15 cellular contexts compared by ENCODE assay signal in genomic region chr11:61832758-61833157, GRCh38. TPM values are rescaled to one million over a fixed set of nuclear protein-coding genes. Genes with fewer than 3 reads are reported as not detected.
DNase-seq lines count a peak whose midpoint lies in the region; ATAC-seq, FAIRE-seq and TF ChIP-seq lines count a peak whose summit lies in the region.
"Had no signal": no experiment of that assay in that cellular context is flagged by ENCODE, and none has a peak within 500 bp of the region (broad histone marks: within the 10 kb centered on the region; RNA-seq: fewer than 3 reads in every experiment).

No MANE protein-coding gene starts in this region.

- in situ Hi-C loops in HepG2 (cut with HindIII; ENCODE audit: extremely low pct_ligation_motif_present, low pct_unique_long_range_greater_than_20kb): no loop called here

- intact Hi-C loops in HepG2 (cut with micrococcal nuclease; ENCODE audit: unreplicated experiment) (loop anchor here (1.0 kb wide), 1 partner anchor 34 kb away; no protein-coding TSS in a partner anchor), kidney (cut with DNase I) (no loop called here), vagina (cut with DNase I) (no loop called here)

- TF ChIP-seq RAD21 in liver (IDR thresholded peaks at IDR 0.05): no peak
- no peak for TF ChIP-seq RAD21 in HepG2 (CRISPR knock-in tag; IDR thresholded peaks at IDR 0.05)

- H3K36me3 ChIP-seq in liver (ENCODE audit: control insufficient read depth in 4 of 4, insufficient read depth in 3 of 4, low read depth in 1 of 4, low read length in 3 of 4) (peaks cover 0 to 2% (median 0%) of the 10 kb centered on the region in 4 donors), HepG2 (replicated peaks in 1 of 2; ENCODE audit: control insufficient read depth in 1 of 2, insufficient read depth in 2 of 2, low read length in 2 of 2) (no peaks in the 10 kb centered on the region), SK-N-MC (ENCODE audit: insufficient read depth, low read length) (peaks cover 41% of the 10 kb centered on the region), kidney (ENCODE audit: control insufficient read depth in 1 of 2, insufficient read depth in 2 of 2, low read length in 2 of 2) (no peaks in the 10 kb centered on the region), vagina (no peaks in the 10 kb centered on the region), BE2C (no peaks in the 10 kb centered on the region)

- H3K79me2 ChIP-seq in HepG2 (ENCODE audit: insufficient read depth, low read length): peaks cover 33% of the 10 kb centered on the region

- no peaks in the 10 kb centered on the region for H4K20me1 ChIP-seq in HepG2 (ENCODE audit: insufficient read depth, low read length)

- peaks cover 41 to 72% of the 10 kb centered on the region in 2 donors for H3K4me1 Mint-ChIP-seq in stimulated activated naive B cell treated with anti-CD40 and anti-IgM and Interleukin-4, amounts not matched to agents 10 μg/mL and 1 μg/mL and 100 μg/mL, for 72 hours

- POLR2A ChIA-PET in HepG2 (lab: Yijun Ruan, JAX): no interaction called here

- no peak overlapping the region for H3K27ac Mint-ChIP-seq in stimulated activated naive B cell treated with anti-CD40 and anti-IgM and Interleukin-4, amounts not matched to agents 10 μg/mL and 1 μg/mL and 100 μg/mL, for 72 hours

- FAIRE-seq in HepG2 (lab: Jason Lieb, UNC): no peak
- FAIRE-seq in kidney (lab: Jason Lieb, UNC): no peak
- FAIRE-seq: endometrium had no signal

- H3K9me3 ChIP-seq in liver (ENCODE audit: control insufficient read depth in 4 of 4, low read length in 3 of 4) (no peaks in the 10 kb centered on the region), HepG2 (ENCODE audit: low read length) (no peaks in the 10 kb centered on the region), SK-N-MC (ENCODE audit: low read depth, low read length) (no peaks in the 10 kb centered on the region), kidney (ENCODE audit: control insufficient read depth in 1 of 2, low read length in 2 of 2) (no peaks in the 10 kb centered on the region), vagina (no peaks in the 10 kb centered on the region), BE2C (no peaks in the 10 kb centered on the region)

- no peak overlapping the region for H3K4me3 ChIP-seq in liver (ENCODE audit: low read depth in 1 of 3, low read length in 3 of 3)
- no peak overlapping the region for H3K4me3 ChIP-seq in HepG2 (replicated peaks in 1 of 3; ENCODE audit: insufficient read depth in 1 of 3, low read depth in 2 of 3, low read length in 3 of 3)
- H3K4me3 ChIP-seq in SK-N-MC: 0 out of 2 replicates have a peak overlapping the region, but pooled peaks have one; percentile 4
- H3K4me3 ChIP-seq in kidney (ENCODE audit: low read length in 2 of 2): no peak overlapping the region
- no peak overlapping the region for H3K4me3 ChIP-seq in vagina
- no peak overlapping the region for H3K4me3 ChIP-seq in BE2C (ENCODE audit: low read depth, low read length)

- H3K27ac ChIP-seq in liver (ENCODE audit: low read depth in 1 of 2, low read length in 2 of 2) (no peak overlapping the region), HepG2 (ENCODE audit: extremely low read length, insufficient read depth, low read length) (no peak overlapping the region), SK-N-MC (peak overlapping the region; percentile 99), kidney (ENCODE audit: low read depth in 2 of 2, low read length in 2 of 2) (no peak overlapping the region), vagina (peak overlapping the region; percentile 78)
- H3K27ac ChIP-seq: brain microvascular endothelial cell had no signal

- DNase-seq in HepG2 (ENCODE audit: low spot score): no peak
- no peak for DNase-seq in SK-N-MC (ENCODE audit: low read depth, low spot score)
- peak; percentile 48 for DNase-seq in kidney
- DNase-seq in vagina (ENCODE audit: extremely low spot score in 2 of 2): no peak
- DNase-seq in stimulated activated naive B cell treated with anti-CD40 and anti-IgM and Interleukin-4, amounts not matched to agents 10 μg/mL and 1 μg/mL and 100 μg/mL, for 72 hours: no peak
- no peak for DNase-seq in BE2C
- DNase-seq in NCI-H1048 (lab: John Stamatoyannopoulos, UW): no peak
- DNase-seq: activated B cell treated with CpG ODN at 0.5 μM for 24 hours; brain microvascular endothelial cell; KG1; NCI-H226; stimulated activated naive CD8-positive, alpha-beta T cell treated with anti-CD3 and anti-CD28 coated beads, Interleukin-15, Interleukin-2, amounts not matched to agents 100 U/mL and 50 U/mL, for 24 hours had no signal

- TF ChIP-seq EP300 in HepG2 (IDR thresholded peaks at IDR 0.05; ENCODE audit: low read depth in 2 of 2, low read length in 2 of 2): no peak
- TF ChIP-seq EP300 in HepG2 (CRISPR knock-in tag; IDR thresholded peaks at IDR 0.05; ENCODE audit: borderline replicate concordance): no peak

- TF ChIP-seq POLR2A in HepG2 (IDR thresholded peaks at IDR 0.05; ENCODE audit: insufficient read depth in 1 of 2, low read depth in 2 of 2, low read length in 2 of 2) (no peak), vagina (IDR thresholded peaks at IDR 0.05) (no peak)

- H3K4me3 Mint-ChIP-seq in stimulated activated naive B cell treated with anti-CD40 and anti-IgM and Interleukin-4, amounts not matched to agents 10 μg/mL and 1 μg/mL and 100 μg/mL, for 72 hours: peak overlapping the region in 1 of 2 donors; percentile 33
- H3K4me3 Mint-ChIP-seq: activated B cell treated with CpG ODN at 0.5 μM for 24 hours had no signal

- 46% methylated on average over 7 of the region's 7 CpGs for WGBS in liver
- 90% methylated on average over 7 of the region's 7 CpGs for WGBS in HepG2 (ENCODE audit: low lambda C conversion rate)

- CTCF ChIA-PET in HepG2 (lab: Yijun Ruan, JAX; ENCODE audit: low intra/inter-chr PET ratio, low total read pairs): no interaction called here

- H3K27me3 ChIP-seq in liver (ENCODE audit: control insufficient read depth in 4 of 4, insufficient read depth in 4 of 4, low read length in 3 of 4): no peaks in the 10 kb centered on the region
- H3K27me3 ChIP-seq in HepG2 (ENCODE audit: control insufficient read depth in 1 of 2, insufficient read depth in 2 of 2, low read length in 2 of 2): no peaks in the 10 kb centered on the region
- H3K27me3 ChIP-seq in vagina: no peaks in the 10 kb centered on the region
- no peaks in the 10 kb centered on the region for H3K27me3 ChIP-seq in BE2C
- H3K27me3 ChIP-seq: brain microvascular endothelial cell had no signal

- no peak overlapping the region for H2AFZ ChIP-seq in HepG2 (ENCODE audit: low read length)

- BruUV-seq in HepG2 (replicated peaks; lab: Mats Ljungman, UMichigan): no TSS peak

- H3K27me3 Mint-ChIP-seq in stimulated activated naive B cell treated with anti-CD40 and anti-IgM and Interleukin-4, amounts not matched to agents 10 μg/mL and 1 μg/mL and 100 μg/mL, for 72 hours: no peaks in the 10 kb centered on the region

- no peak overlapping the region for H3K9ac ChIP-seq in liver (ENCODE audit: low read depth in 1 of 2, low read length in 2 of 2)
- H3K9ac ChIP-seq in HepG2 (ENCODE audit: insufficient read depth, low read depth, low read length): no peak overlapping the region
- H3K9ac ChIP-seq in SK-N-MC (ENCODE audit: insufficient read length): no peak overlapping the region
- H3K9ac ChIP-seq in kidney (ENCODE audit: low read length in 2 of 2): no peak overlapping the region

- peaks cover 54 to 69% of the 10 kb centered on the region in 2 donors for H3K36me3 Mint-ChIP-seq in stimulated activated naive B cell treated with anti-CD40 and anti-IgM and Interleukin-4, amounts not matched to agents 10 μg/mL and 1 μg/mL and 100 μg/mL, for 72 hours

- H3K4me1 ChIP-seq in liver (ENCODE audit: control insufficient read depth in 4 of 4, insufficient read depth in 4 of 4, low read length in 3 of 4) (peaks cover 10 to 49% (median 45%) of the 10 kb centered on the region in 4 donors), HepG2 (ENCODE audit: insufficient read depth, low read length) (peaks cover 29% of the 10 kb centered on the region), kidney (ENCODE audit: control insufficient read depth in 1 of 2, insufficient read depth in 1 of 2, low read depth in 1 of 2, low read length in 2 of 2) (peaks cover 20 to 32% of the 10 kb centered on the region in 2 donors), vagina (peaks cover 67% of the 10 kb centered on the region), BE2C (peaks cover 3% of the 10 kb centered on the region; the same call in 1 of the 2 replicates)

- peaks cover 0 to 7% of the 10 kb centered on the region in 2 donors for H3K9me3 Mint-ChIP-seq in stimulated activated naive B cell treated with anti-CD40 and anti-IgM and Interleukin-4, amounts not matched to agents 10 μg/mL and 1 μg/mL and 100 μg/mL, for 72 hours
- H3K9me3 Mint-ChIP-seq: activated B cell treated with CpG ODN at 0.5 μM for 24 hours; activated T-cell treated with anti-CD3 and anti-CD28 coated beads, Interleukin-2, amount 50 U/mL, for 72 hours had no signal

- no peak overlapping the region for H3K4me2 ChIP-seq in HepG2 (ENCODE audit: low read depth, low read length)

- no peak for ATAC-seq in HepG2
- ATAC-seq in stimulated activated naive B cell treated with anti-CD40 and anti-IgM and Interleukin-4, amounts not matched to agents 10 μg/mL and 1 μg/mL and 100 μg/mL, for 72 hours (replicated peaks): no peak
- ATAC-seq: stimulated activated naive CD8-positive, alpha-beta T cell treated with anti-CD3 and anti-CD28 coated beads, Interleukin-15, Interleukin-2, amounts not matched to agents 100 U/mL and 50 U/mL, for 24 hours had no signal

- TF ChIP-seq CTCF in liver (IDR thresholded peaks at IDR 0.05; ENCODE audit: low read depth, low read length, missing input control) (no peak), HepG2 (CRISPR knock-in tag; IDR thresholded peaks at IDR 0.05) (no peak), kidney (IDR thresholded peaks at IDR 0.05; ENCODE audit: borderline replicate concordance, extremely low read depth, insufficient read depth) (no peak), vagina (IDR thresholded peaks at IDR 0.05) (no peak), BE2C (IDR thresholded peaks at IDR 0.05; ENCODE audit: low read depth, low read length) (no peak)

RNA-seq across cellular contexts. Expression of gene FADS2, which starts 4.7 kb away (rescaled TPM):
- total RNA-seq in liver (100 to 1,000 TPM in 1 of 2 donors, 10 to 100 TPM in 1; 65.4 to 281 TPM), HepG2 (2016; rRNA removed; fragmentation: Illumina TruSeq; extraction: Trizol) (54.7 and 124 TPM in 2 replicates), kidney (49.2 TPM), vagina (25.5 TPM)
- polyA plus RNA-seq in liver (100 to 1,000 TPM in 1 of 2 donors, 1 to 10 TPM in 1; 2.8 to 104 TPM), HepG2 (2011; rRNA removed) (90.1 and 125 TPM in 2 replicates), kidney (ENCODE audit: insufficient read depth, low read depth, low replicate concordance) (9.8 TPM)
- 17.6 and 17.8 TPM in 2 replicates for total RNA-seq in HepG2 (2016; cell fraction: cytosol; rRNA removed; fragmentation: Illumina TruSeq; extraction: Trizol; ENCODE audit: low read depth)
- total RNA-seq in HepG2 (2016; cell fraction: insoluble cytoplasmic fraction; rRNA removed; fragmentation: Illumina TruSeq; extraction: Trizol): 51.3 and 120 TPM in 2 replicates
- 42.1 and 45.1 TPM in 2 replicates for total RNA-seq in HepG2 (2016; cell fraction: membrane; rRNA removed; fragmentation: Illumina TruSeq; extraction: Trizol)
- 103 and 115 TPM in 2 replicates for total RNA-seq in HepG2 (2016; cell fraction: nucleus; rRNA removed; fragmentation: Illumina TruSeq; extraction: Trizol)
- polyA plus RNA-seq in HepG2 (2011; cell fraction: cytosol; rRNA removed): 66.9 and 93.5 TPM in 2 replicates
- 77.8 and 97.6 TPM in 2 replicates for polyA plus RNA-seq in HepG2 (2011; cell fraction: nucleus; rRNA removed)
- 111 and 112 TPM in 2 replicates for polyA plus RNA-seq in HepG2 (2012)
- 16.3 and 18.5 TPM in 2 replicates for polyA plus RNA-seq in HepG2 (2016; cell fraction: cytosol; fragmentation: Illumina TruSeq; extraction: Trizol; ENCODE audit: low read depth)
- 43.7 and 53.6 TPM in 2 replicates for polyA plus RNA-seq in HepG2 (2016; cell fraction: insoluble cytoplasmic fraction; fragmentation: Illumina TruSeq; extraction: Trizol; ENCODE audit: low read depth)
- 27.1 and 32.3 TPM in 2 replicates for polyA plus RNA-seq in HepG2 (2016; cell fraction: membrane; fragmentation: Illumina TruSeq; extraction: Trizol; ENCODE audit: low read depth)
- polyA plus RNA-seq in HepG2 (2016; cell fraction: nucleus; fragmentation: Illumina TruSeq; extraction: Trizol; ENCODE audit: insufficient read depth, low read depth): 153 and 164 TPM in 2 replicates
- polyA minus RNA-seq in HepG2 (2011; rRNA and poly(A)+ RNA removed; ENCODE audit: low replicate concordance): 240 and 324 TPM in 2 replicates
- 65.5 and 71.3 TPM in 2 replicates for polyA minus RNA-seq in HepG2 (2011; cell fraction: cytosol; rRNA and poly(A)+ RNA removed)
- polyA minus RNA-seq in HepG2 (2011; cell fraction: nucleus; rRNA and poly(A)+ RNA removed): 23.2 and 36.6 TPM in 2 replicates
- 54.5 TPM for polyA plus RNA-seq in BE2C (2012; ENCODE audit: insufficient read depth, insufficient read length, low read depth)

RNA-seq across cellular contexts. Expression of gene FADS1, which starts 16.0 kb away (rescaled TPM):
- total RNA-seq in liver: 100 to 1,000 TPM in 1 of 2 donors, 10 to 100 TPM in 1; 72.7 to 137 TPM
- 10 to 100 TPM; 16.8 to 44.8 TPM for polyA plus RNA-seq in liver
- total RNA-seq in HepG2 (2016; rRNA removed; fragmentation: Illumina TruSeq; extraction: Trizol): 65.8 and 108 TPM in 2 replicates
- 28.4 and 32.7 TPM in 2 replicates for total RNA-seq in HepG2 (2016; cell fraction: cytosol; rRNA removed; fragmentation: Illumina TruSeq; extraction: Trizol; ENCODE audit: low read depth)
- total RNA-seq in HepG2 (2016; cell fraction: insoluble cytoplasmic fraction; rRNA removed; fragmentation: Illumina TruSeq; extraction: Trizol): 63.3 and 108 TPM in 2 replicates
- total RNA-seq in HepG2 (2016; cell fraction: membrane; rRNA removed; fragmentation: Illumina TruSeq; extraction: Trizol): 64.5 and 65.2 TPM in 2 replicates
- total RNA-seq in HepG2 (2016; cell fraction: nucleus; rRNA removed; fragmentation: Illumina TruSeq; extraction: Trizol): 91.8 and 110 TPM in 2 replicates
- 91.8 and 98.4 TPM in 2 replicates for polyA plus RNA-seq in HepG2 (2011; rRNA removed)
- 80.8 and 110 TPM in 2 replicates for polyA plus RNA-seq in HepG2 (2011; cell fraction: cytosol; rRNA removed)
- 56.1 and 66.5 TPM in 2 replicates for polyA plus RNA-seq in HepG2 (2011; cell fraction: nucleus; rRNA removed)
- 70.6 and 81.6 TPM in 2 replicates for polyA plus RNA-seq in HepG2 (2012)
- polyA plus RNA-seq in HepG2 (2016; cell fraction: cytosol; fragmentation: Illumina TruSeq; extraction: Trizol; ENCODE audit: low read depth): 18.4 and 22.5 TPM in 2 replicates
- 56.1 and 57.8 TPM in 2 replicates for polyA plus RNA-seq in HepG2 (2016; cell fraction: insoluble cytoplasmic fraction; fragmentation: Illumina TruSeq; extraction: Trizol; ENCODE audit: low read depth)
- polyA plus RNA-seq in HepG2 (2016; cell fraction: membrane; fragmentation: Illumina TruSeq; extraction: Trizol; ENCODE audit: low read depth): 34.4 and 36.5 TPM in 2 replicates
- 134 TPM in 2 replicates for polyA plus RNA-seq in HepG2 (2016; cell fraction: nucleus; fragmentation: Illumina TruSeq; extraction: Trizol; ENCODE audit: insufficient read depth, low read depth)
- 305 and 789 TPM in 2 replicates for polyA minus RNA-seq in HepG2 (2011; rRNA and poly(A)+ RNA removed; ENCODE audit: low replicate concordance)
- 108 and 118 TPM in 2 replicates for polyA minus RNA-seq in HepG2 (2011; cell fraction: cytosol; rRNA and poly(A)+ RNA removed)
- polyA minus RNA-seq in HepG2 (2011; cell fraction: nucleus; rRNA and poly(A)+ RNA removed): 63.0 and 82.7 TPM in 2 replicates
- 19.5 TPM for total RNA-seq in kidney
- 6.7 TPM for polyA plus RNA-seq in kidney (ENCODE audit: insufficient read depth, low read depth, low replicate concordance)
- total RNA-seq in vagina: 9.8 TPM
- 29.5 TPM for polyA plus RNA-seq in BE2C (2012; ENCODE audit: insufficient read depth, insufficient read length, low read depth)

RNA-seq across cellular contexts. Expression of gene FEN1, which starts 40.0 kb away (rescaled TPM):
- total RNA-seq in liver: 10 to 100 TPM in 1 of 2 donors, 1 to 10 TPM in 1; 9.0 to 46.5 TPM
- polyA plus RNA-seq in liver: 10 to 100 TPM in 1 of 2 donors, 1 to 10 TPM in 1; 4.5 to 10.0 TPM
- total RNA-seq in HepG2 (2016; rRNA removed; fragmentation: Illumina TruSeq; extraction: Trizol): 102 and 116 TPM in 2 replicates
- 9.9 and 12.9 TPM in 2 replicates for total RNA-seq in HepG2 (2016; cell fraction: cytosol; rRNA removed; fragmentation: Illumina TruSeq; extraction: Trizol; ENCODE audit: low read depth)
- 103 and 117 TPM in 2 replicates for total RNA-seq in HepG2 (2016; cell fraction: insoluble cytoplasmic fraction; rRNA removed; fragmentation: Illumina TruSeq; extraction: Trizol)
- total RNA-seq in HepG2 (2016; cell fraction: membrane; rRNA removed; fragmentation: Illumina TruSeq; extraction: Trizol): 25.3 and 31.0 TPM in 2 replicates
- 47.5 and 54.1 TPM in 2 replicates for total RNA-seq in HepG2 (2016; cell fraction: nucleus; rRNA removed; fragmentation: Illumina TruSeq; extraction: Trizol)
- 10.9 and 12.4 TPM in 2 replicates for polyA plus RNA-seq in HepG2 (2011; rRNA removed)
- 11.9 and 14.6 TPM in 2 replicates for polyA plus RNA-seq in HepG2 (2011; cell fraction: cytosol; rRNA removed)
- polyA plus RNA-seq in HepG2 (2011; cell fraction: nucleus; rRNA removed): 4.0 and 5.3 TPM in 2 replicates
- 11.2 and 20.0 TPM in 2 replicates for polyA plus RNA-seq in HepG2 (2012)
- 5.2 and 7.1 TPM in 2 replicates for polyA plus RNA-seq in HepG2 (2016; cell fraction: cytosol; fragmentation: Illumina TruSeq; extraction: Trizol; ENCODE audit: low read depth)
- polyA plus RNA-seq in HepG2 (2016; cell fraction: insoluble cytoplasmic fraction; fragmentation: Illumina TruSeq; extraction: Trizol; ENCODE audit: low read depth): 94.2 and 98.7 TPM in 2 replicates
- 12.2 and 15.7 TPM in 2 replicates for polyA plus RNA-seq in HepG2 (2016; cell fraction: membrane; fragmentation: Illumina TruSeq; extraction: Trizol; ENCODE audit: low read depth)
- 60.2 and 63.1 TPM in 2 replicates for polyA plus RNA-seq in HepG2 (2016; cell fraction: nucleus; fragmentation: Illumina TruSeq; extraction: Trizol; ENCODE audit: insufficient read depth, low read depth)
- 25.3 and 218 TPM in 2 replicates for polyA minus RNA-seq in HepG2 (2011; rRNA and poly(A)+ RNA removed; ENCODE audit: low replicate concordance)
- polyA minus RNA-seq in HepG2 (2011; cell fraction: cytosol; rRNA and poly(A)+ RNA removed): 7.6 and 10.2 TPM in 2 replicates
- polyA minus RNA-seq in HepG2 (2011; cell fraction: nucleus; rRNA and poly(A)+ RNA removed): 10.8 and 11.8 TPM in 2 replicates
- 8.8 TPM for total RNA-seq in kidney
- 8.5 TPM for polyA plus RNA-seq in kidney (ENCODE audit: insufficient read depth, low read depth, low replicate concordance)
- 9.6 TPM for total RNA-seq in vagina
- 58.3 TPM for polyA plus RNA-seq in BE2C (2012; ENCODE audit: insufficient read depth, insufficient read length, low read depth)

RNA-seq across cellular contexts. Expression of gene TMEM258, which starts 40.4 kb away (rescaled TPM):
- total RNA-seq in liver: 10 to 100 TPM; 31.0 to 77.8 TPM
- polyA plus RNA-seq in liver: 100 to 1,000 TPM; 120 to 136 TPM
- total RNA-seq in HepG2 (2016; rRNA removed; fragmentation: Illumina TruSeq; extraction: Trizol): 164 and 175 TPM in 2 replicates
- total RNA-seq in HepG2 (2016; cell fraction: cytosol; rRNA removed; fragmentation: Illumina TruSeq; extraction: Trizol; ENCODE audit: low read depth): 124 and 186 TPM in 2 replicates
- 157 and 180 TPM in 2 replicates for total RNA-seq in HepG2 (2016; cell fraction: insoluble cytoplasmic fraction; rRNA removed; fragmentation: Illumina TruSeq; extraction: Trizol)
- 166 and 206 TPM in 2 replicates for total RNA-seq in HepG2 (2016; cell fraction: membrane; rRNA removed; fragmentation: Illumina TruSeq; extraction: Trizol)
- total RNA-seq in HepG2 (2016; cell fraction: nucleus; rRNA removed; fragmentation: Illumina TruSeq; extraction: Trizol): 83.5 and 96.3 TPM in 2 replicates
- 363 and 424 TPM in 2 replicates for polyA plus RNA-seq in HepG2 (2011; rRNA removed)
- 333 and 381 TPM in 2 replicates for polyA plus RNA-seq in HepG2 (2011; cell fraction: cytosol; rRNA removed)
- polyA plus RNA-seq in HepG2 (2011; cell fraction: nucleus; rRNA removed): 70.6 and 77.2 TPM in 2 replicates
- 225 and 301 TPM in 2 replicates for polyA plus RNA-seq in HepG2 (2012)
- polyA plus RNA-seq in HepG2 (2016; cell fraction: cytosol; fragmentation: Illumina TruSeq; extraction: Trizol; ENCODE audit: low read depth): 181 and 226 TPM in 2 replicates
- polyA plus RNA-seq in HepG2 (2016; cell fraction: insoluble cytoplasmic fraction; fragmentation: Illumina TruSeq; extraction: Trizol; ENCODE audit: low read depth): 187 and 188 TPM in 2 replicates
- 185 and 215 TPM in 2 replicates for polyA plus RNA-seq in HepG2 (2016; cell fraction: membrane; fragmentation: Illumina TruSeq; extraction: Trizol; ENCODE audit: low read depth)
- polyA plus RNA-seq in HepG2 (2016; cell fraction: nucleus; fragmentation: Illumina TruSeq; extraction: Trizol; ENCODE audit: insufficient read depth, low read depth): 173 and 175 TPM in 2 replicates
- polyA minus RNA-seq in HepG2 (2011; rRNA and poly(A)+ RNA removed; ENCODE audit: low replicate concordance): 153 and 413 TPM in 2 replicates
- 79.2 and 82.2 TPM in 2 replicates for polyA minus RNA-seq in HepG2 (2011; cell fraction: cytosol; rRNA and poly(A)+ RNA removed)
- polyA minus RNA-seq in HepG2 (2011; cell fraction: nucleus; rRNA and poly(A)+ RNA removed): 54.3 and 55.7 TPM in 2 replicates
- 92.1 TPM for total RNA-seq in kidney
- polyA plus RNA-seq in kidney (ENCODE audit: insufficient read depth, low read depth, low replicate concordance): 228 TPM
- total RNA-seq in vagina: 47.9 TPM
- 262 TPM for polyA plus RNA-seq in BE2C (2012; ENCODE audit: insufficient read depth, insufficient read length, low read depth)

RNA-seq across cellular contexts. Expression of gene FADS3, which starts 58.6 kb away (rescaled TPM):
- total RNA-seq in liver: 10 to 100 TPM in 1 of 2 donors, 1 to 10 TPM in 1; 8.3 to 13.6 TPM
- polyA plus RNA-seq in liver: 10 to 100 TPM in 1 of 2 donors, 1 to 10 TPM in 1; 8.9 to 11.7 TPM
- 4.5 and 13.4 TPM in 2 replicates for total RNA-seq in HepG2 (2016; rRNA removed; fragmentation: Illumina TruSeq; extraction: Trizol)
- 8.3 and 10.6 TPM in 2 replicates for total RNA-seq in HepG2 (2016; cell fraction: cytosol; rRNA removed; fragmentation: Illumina TruSeq; extraction: Trizol; ENCODE audit: low read depth)
- total RNA-seq in HepG2 (2016; cell fraction: insoluble cytoplasmic fraction; rRNA removed; fragmentation: Illumina TruSeq; extraction: Trizol): 3.4 and 13.2 TPM in 2 replicates
- 7.7 and 10.7 TPM in 2 replicates for total RNA-seq in HepG2 (2016; cell fraction: membrane; rRNA removed; fragmentation: Illumina TruSeq; extraction: Trizol)
- 12.9 and 21.0 TPM in 2 replicates for total RNA-seq in HepG2 (2016; cell fraction: nucleus; rRNA removed; fragmentation: Illumina TruSeq; extraction: Trizol)
- polyA plus RNA-seq in HepG2 (2011; rRNA removed): 23.2 and 36.6 TPM in 2 replicates
- 13.7 and 17.5 TPM in 2 replicates for polyA plus RNA-seq in HepG2 (2011; cell fraction: cytosol; rRNA removed)
- polyA plus RNA-seq in HepG2 (2011; cell fraction: nucleus; rRNA removed): 236 and 242 TPM in 2 replicates
- polyA plus RNA-seq in HepG2 (2012): 5.1 and 11.5 TPM in 2 replicates
- polyA plus RNA-seq in HepG2 (2016; cell fraction: cytosol; fragmentation: Illumina TruSeq; extraction: Trizol; ENCODE audit: low read depth): 8.0 and 9.6 TPM in 2 replicates
- 4.7 and 5.0 TPM in 2 replicates for polyA plus RNA-seq in HepG2 (2016; cell fraction: insoluble cytoplasmic fraction; fragmentation: Illumina TruSeq; extraction: Trizol; ENCODE audit: low read depth)
- polyA plus RNA-seq in HepG2 (2016; cell fraction: membrane; fragmentation: Illumina TruSeq; extraction: Trizol; ENCODE audit: low read depth): 7.9 and 9.0 TPM in 2 replicates
- polyA plus RNA-seq in HepG2 (2016; cell fraction: nucleus; fragmentation: Illumina TruSeq; extraction: Trizol; ENCODE audit: insufficient read depth, low read depth): 36.8 and 37.1 TPM in 2 replicates
- 30.7 and 67.4 TPM in 2 replicates for polyA minus RNA-seq in HepG2 (2011; rRNA and poly(A)+ RNA removed; ENCODE audit: low replicate concordance)
- polyA minus RNA-seq in HepG2 (2011; cell fraction: cytosol; rRNA and poly(A)+ RNA removed): 10.5 and 13.0 TPM in 2 replicates
- 10.9 and 15.8 TPM in 2 replicates for polyA minus RNA-seq in HepG2 (2011; cell fraction: nucleus; rRNA and poly(A)+ RNA removed)
- 58.2 TPM for total RNA-seq in kidney
- polyA plus RNA-seq in kidney (ENCODE audit: insufficient read depth, low read depth, low replicate concordance): 20.5 TPM
- total RNA-seq in vagina: 41.5 TPM
- polyA plus RNA-seq in BE2C (2012; ENCODE audit: insufficient read depth, insufficient read length, low read depth): 21.4 TPM

Comparison
In these comparisons a context has a peak if more than half of its experiments do, and no peak if none do; other contexts are left out.
1. H3K27ac ChIP-seq: peak in SK-N-MC (single experiment) and vagina (single experiment); none in liver (0 of 2), HepG2 (single experiment) and kidney (0 of 2).